In the genomic region with DNA sequence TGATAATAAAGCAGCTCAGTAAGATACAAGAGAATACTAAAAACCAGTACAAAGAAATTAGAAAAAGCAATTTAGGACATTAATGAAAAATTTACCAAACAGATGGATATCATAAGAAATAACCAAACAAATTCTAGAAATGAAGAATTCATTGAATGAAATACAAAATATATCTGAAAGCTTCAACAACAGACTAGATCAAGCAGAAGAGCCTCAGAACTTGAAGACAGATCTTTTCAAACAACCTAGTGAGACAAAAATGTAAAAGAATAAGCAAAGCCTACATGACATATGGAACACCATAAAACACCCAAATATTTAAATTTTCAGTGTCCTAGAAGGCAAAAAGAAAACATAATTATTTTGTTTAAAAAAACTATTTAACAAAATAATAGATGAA, we compare ENCODE assay signal across 16 cellular contexts.
DNase-seq lines count a peak whose midpoint lies in the region; ATAC-seq, FAIRE-seq and TF ChIP-seq lines count a peak whose summit lies in the region.
"Had no signal": no experiment of that assay in that cellular context is flagged by ENCODE, and none has a peak within 500 bp of the region (broad histone marks: within the 10 kb centered on the region; RNA-seq: fewer than 3 reads in every experiment).

No MANE protein-coding gene starts in this region.

- no peak for TF ChIP-seq EP300 in K562 (IDR thresholded peaks at IDR 0.05; ENCODE audit: low read length)

- ATAC-seq in K562: no peak

- H3K9me1 ChIP-seq in K562 (ENCODE audit: control insufficient read depth, insufficient read depth, low read length): no peaks in the 10 kb centered on the region

- H3K27ac ChIP-seq in Karpas-422 (ENCODE audit: low read length): no peak overlapping the region
- H3K27ac ChIP-seq in K562 (ENCODE audit: extremely low read depth, low read depth, low read length): no peak overlapping the region
- H3K27ac ChIP-seq: BLaER1 had no signal

- TF ChIP-seq RAD21 in K562 (CRISPR knock-in tag; conservative IDR thresholded peaks at IDR 0.05 in 1 of 2, IDR thresholded peaks at IDR 0.05 in 1 of 2): no peak

- CTCF ChIA-PET in K562 (lab: Yijun Ruan, JAX; ENCODE audit: low intra/inter-chr PET ratio): no interaction called here
- CTCF ChIA-PET in activated CD4-positive, alpha-beta memory T cell treated with anti-CD3 and anti-CD28 coated beads, Interleukin-2, amount 10 ng/mL, durations not matched to agents 7 days and 5 days (lab: Charles Lee): no interaction called here

- peaks cover 75% of the 10 kb centered on the region for H3K36me3 Mint-ChIP-seq in activated CD4-positive, alpha-beta memory T cell treated with anti-CD3 and anti-CD28 coated beads, Interleukin-2, amount 10 ng/mL, durations not matched to agents 7 days and 5 days (ENCODE audit: low read depth)

- no peaks in the 10 kb centered on the region for H3K4me1 ChIP-seq in Karpas-422 (ENCODE audit: low read length)
- H3K4me1 ChIP-seq in K562 (replicated peaks in 1 of 2; ENCODE audit: control insufficient read depth in 2 of 2, insufficient read depth in 2 of 2, low read length in 2 of 2): no peaks in the 10 kb centered on the region
- H3K4me1 ChIP-seq: BLaER1, HAP-1 had no signal

- H3K9ac ChIP-seq in Karpas-422 (ENCODE audit: low read length): no peak overlapping the region
- no peak overlapping the region for H3K9ac ChIP-seq in K562 (ENCODE audit: insufficient read depth in 1 of 2, low read depth in 2 of 2, low read length in 2 of 2)
- H3K9ac ChIP-seq: BLaER1 had no signal

- BruUV-seq in K562 (replicated peaks; lab: Mats Ljungman, UMichigan): no TSS peak

- H3K9me2 ChIP-seq in Karpas-422 (replicated peaks; ENCODE audit: insufficient read depth, low read length): no peaks in the 10 kb centered on the region

- POLR2A ChIA-PET in K562 (lab: Yijun Ruan, JAX): no interaction called here
- POLR2A ChIA-PET in activated CD4-positive, alpha-beta memory T cell treated with anti-CD3 and anti-CD28 coated beads, Interleukin-2, amount 10 ng/mL, durations not matched to agents 7 days and 5 days (lab: Charles Lee): no interaction called here

- H2AFZ ChIP-seq in Karpas-422 (ENCODE audit: low read length) (no peak overlapping the region), K562 (ENCODE audit: low read depth, low read length) (no peak overlapping the region)

- no peak for TF ChIP-seq CTCF in K562 (IDR thresholded peaks at IDR 0.05 in 2 of 3, conservative IDR thresholded peaks at IDR 0.05 in 1 of 3; ENCODE audit: insufficient read depth in 2 of 3, low read depth in 1 of 3, low read length in 3 of 3)

- TF ChIP-seq POLR2A in K562 (conservative IDR thresholded peaks at IDR 0.05): no peak

- no peak overlapping the region for H3K4me3 Mint-ChIP-seq in activated CD4-positive, alpha-beta memory T cell treated with anti-CD3 and anti-CD28 coated beads, Interleukin-2, amount 10 ng/mL, durations not matched to agents 7 days and 5 days
- H3K4me3 Mint-ChIP-seq: CD14-positive monocyte; CD4-positive, alpha-beta memory T cell had no signal

- H4K20me1 ChIP-seq in Karpas-422 (ENCODE audit: insufficient read depth, low read depth, low read length): no peaks in the 10 kb centered on the region
- no peaks in the 10 kb centered on the region for H4K20me1 ChIP-seq in K562 (replicated peaks; ENCODE audit: control insufficient read depth, insufficient read depth, low read length)
- H4K20me1 ChIP-seq: BLaER1 had no signal

- intact Hi-C loops in K562 (cut with micrococcal nuclease): no loop called here

- H3K27me3 ChIP-seq in Karpas-422 (ENCODE audit: low read length) (no peaks in the 10 kb centered on the region), K562 (ENCODE audit: control insufficient read depth in 2 of 2, insufficient read depth in 2 of 2, low read length in 2 of 2) (no peaks in the 10 kb centered on the region)
- H3K27me3 ChIP-seq: BLaER1 had no signal

- peaks cover 11% of the 10 kb centered on the region; the same call in 1 of the 2 replicates for H3K79me2 ChIP-seq in Karpas-422 (ENCODE audit: low read length)
- H3K79me2 ChIP-seq in K562 (ENCODE audit: control insufficient read depth, insufficient read depth, low read length): no peaks in the 10 kb centered on the region

- in situ Hi-C loops in K562 (cut with MboI): no loop called here

- H3K9me3 ChIP-seq in Karpas-422 (ENCODE audit: low read length) (peaks cover 21% of the 10 kb centered on the region), K562 (replicated peaks; ENCODE audit: control insufficient read depth, insufficient read depth, low read depth, low read length) (peaks cover 13% of the 10 kb centered on the region)
- H3K9me3 ChIP-seq: HAP-1 had no signal

- H3K36me3 ChIP-seq in Karpas-422 (ENCODE audit: insufficient read depth, low read length) (peaks cover 82% of the 10 kb centered on the region), K562 (ENCODE audit: control insufficient read depth, insufficient read depth, low read length) (peaks cover 74% of the 10 kb centered on the region)

- FAIRE-seq in K562 (lab: Jason Lieb, UNC) (no peak), islet of Langerhans (lab: Jason Lieb, UNC) (peak; percentile 36), GM19239 (lab: Jason Lieb, UNC) (no peak)

- H3K27ac Mint-ChIP-seq in activated CD4-positive, alpha-beta memory T cell treated with anti-CD3 and anti-CD28 coated beads, Interleukin-2, amount 10 ng/mL, durations not matched to agents 7 days and 5 days: no peak overlapping the region
- H3K27ac Mint-ChIP-seq: CD14-positive monocyte had no signal

- no peak overlapping the region for H3K4me2 ChIP-seq in Karpas-422 (ENCODE audit: low read depth, low read length, poor library complexity, severe bottlenecking)
- no peak overlapping the region for H3K4me2 ChIP-seq in K562 (ENCODE audit: insufficient read depth, low read length)
- H3K4me2 ChIP-seq: BLaER1 had no signal

- H3K9me3 Mint-ChIP-seq in activated CD4-positive, alpha-beta memory T cell treated with anti-CD3 and anti-CD28 coated beads, Interleukin-2, amount 10 ng/mL, durations not matched to agents 7 days and 5 days: peaks cover 15% of the 10 kb centered on the region

- H3K4me1 Mint-ChIP-seq in activated CD4-positive, alpha-beta memory T cell treated with anti-CD3 and anti-CD28 coated beads, Interleukin-2, amount 10 ng/mL, durations not matched to agents 7 days and 5 days: no peaks in the 10 kb centered on the region
- H3K4me1 Mint-ChIP-seq: CD14-positive monocyte had no signal

- DNase-seq in NCI-H82 (lab: John Stamatoyannopoulos, UW) (peak; percentile 0), NCI-H82 treated with DMSO at 0.1 percent for 48 hours (lab: John Stamatoyannopoulos, UW; ENCODE audit: unreplicated experiment) (no peak), Karpas-422 (peak; percentile 63), K562 (ENCODE audit: extremely low read depth in 1 of 4, low spot score in 3 of 4) (no peak), DMS79 treated with DMSO at 0.1 percent for 48 hours (lab: John Stamatoyannopoulos, UW) (no peak), GM19239 (ENCODE audit: insufficient read length, low spot score) (no peak)
- no peak for DNase-seq in activated CD4-positive, alpha-beta memory T cell treated with anti-CD3 and anti-CD28 coated beads, Interleukin-2, amount 10 ng/mL, durations not matched to agents 7 days and 5 days
- DNase-seq: 8988T, DMS153, DMS79, GF-D8 had no signal

- H3K27me3 Mint-ChIP-seq in activated CD4-positive, alpha-beta memory T cell treated with anti-CD3 and anti-CD28 coated beads, Interleukin-2, amount 10 ng/mL, durations not matched to agents 7 days and 5 days: no peaks in the 10 kb centered on the region
- H3K27me3 Mint-ChIP-seq: CD4-positive, alpha-beta memory T cell had no signal

- H3K4me3 ChIP-seq in Karpas-422 (ENCODE audit: low read length): no peak overlapping the region
- no peak overlapping the region for H3K4me3 ChIP-seq in K562
- H3K4me3 ChIP-seq: HAP-1 had no signal

TF ChIP-seq in K562, 482 proteins besides CTCF, POLR2A, EP300 and RAD21:
- TF ChIP-seq TRIM28 (IDR thresholded peaks at IDR 0.05) (peak; percentile 76; the same call in 1 of the 2 replicates), CEBPB (tag; IDR thresholded peaks at IDR 0.05) (no peak), ZNF785 (CRISPR knock-in tag; IDR thresholded peaks at IDR 0.05) (no peak), FOS (IDR thresholded peaks at IDR 0.05; ENCODE audit: extremely low read depth, insufficient read length) (no peak), PHB (CRISPR knock-in tag; IDR thresholded peaks at IDR 0.05) (no peak)
- TF ChIP-seq, protein P1, sequence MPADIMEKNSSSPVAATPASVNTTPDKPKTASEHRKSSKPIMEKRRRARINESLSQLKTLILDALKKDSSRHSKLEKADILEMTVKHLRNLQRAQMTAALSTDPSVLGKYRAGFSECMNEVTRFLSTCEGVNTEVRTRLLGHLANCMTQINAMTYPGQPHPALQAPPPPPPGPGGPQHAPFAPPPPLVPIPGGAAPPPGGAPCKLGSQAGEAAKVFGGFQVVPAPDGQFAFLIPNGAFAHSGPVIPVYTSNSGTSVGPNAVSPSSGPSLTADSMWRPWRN (IDR thresholded peaks at IDR 0.05; ENCODE audit: low read depth): no peak
- TF ChIP-seq, protein P2, sequence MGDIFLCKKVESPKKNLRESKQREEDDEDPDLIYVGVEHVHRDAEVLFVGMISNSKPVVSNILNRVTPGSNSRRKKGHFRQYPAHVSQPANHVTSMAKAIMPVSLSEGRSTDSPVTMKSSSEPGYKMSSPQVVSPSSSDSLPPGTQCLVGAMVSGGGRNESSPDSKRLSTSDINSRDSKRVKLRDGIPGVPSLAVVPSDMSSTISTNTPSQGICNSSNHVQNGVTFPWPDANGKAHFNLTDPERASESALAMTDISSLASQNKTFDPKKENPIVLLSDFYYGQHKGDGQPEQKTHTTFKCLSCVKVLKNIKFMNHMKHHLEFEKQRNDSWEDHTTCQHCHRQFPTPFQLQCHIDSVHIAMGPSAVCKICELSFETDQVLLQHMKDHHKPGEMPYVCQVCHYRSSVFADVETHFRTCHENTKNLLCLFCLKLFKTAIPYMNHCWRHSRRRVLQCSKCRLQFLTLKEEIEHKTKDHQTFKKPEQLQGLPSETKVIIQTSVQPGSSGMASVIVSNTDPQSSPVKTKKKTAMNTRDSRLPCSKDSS (IDR thresholded peaks at IDR 0.05; ENCODE audit: low read depth, partially characterized antibody): peak; percentile 41

Comparison
In these comparisons a context has a peak if more than half of its experiments do, and no peak if none do; other contexts are left out.
1. DNase-seq: peak in NCI-H82 (single experiment) and Karpas-422 (single experiment); none in NCI-H82 treated with DMSO at 0.1 percent for 48 hours (single experiment), K562 (0 of 4), DMS79 treated with DMSO at 0.1 percent for 48 hours (single experiment), GM19239 (single experiment) and activated CD4-positive, alpha-beta memory T cell treated with anti-CD3 and anti-CD28 coated beads, Interleukin-2, amount 10 ng/mL, durations not matched to agents 7 days and 5 days (single experiment).